ENCODE assay signal across 31 cellular contexts in the genomic region with DNA sequence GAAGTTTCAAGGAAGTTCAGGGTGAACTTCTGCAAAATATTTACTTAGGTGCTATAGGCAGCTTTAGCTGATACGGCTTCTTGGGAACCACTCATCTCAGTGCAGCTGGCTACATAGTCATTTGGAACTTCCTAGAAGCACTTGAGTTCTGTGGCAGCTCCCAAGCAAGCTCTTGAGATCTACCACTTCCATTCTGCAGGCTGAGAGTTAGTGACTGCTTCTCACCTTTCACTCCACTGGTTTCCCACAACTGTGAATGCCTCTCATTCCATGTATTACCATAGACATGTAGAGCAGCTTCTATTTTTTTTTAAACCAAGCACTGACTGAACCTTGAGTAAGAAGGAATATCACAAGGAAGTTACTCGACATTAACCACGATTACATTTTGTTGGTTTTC.
DNase-seq lines count a peak whose midpoint lies in the region; ATAC-seq and TF ChIP-seq lines count a peak whose summit lies in the region.
"Had no signal": no experiment of that assay in that cellular context is flagged by ENCODE, and none has a peak within 500 bp of the region (broad histone marks: within the 10 kb centered on the region; RNA-seq: fewer than 3 reads in every experiment).

No MANE protein-coding gene starts in this region.

- no peaks in the 10 kb centered on the region for H3K79me1 ChIP-seq in mesenchymal stem cell (replicated peaks; ENCODE audit: low read length, poor library complexity, severe bottlenecking)

- H3K9me2 ChIP-seq in GM23338 (ENCODE audit: insufficient read depth): 0 out of 2 replicates have a peak, but pooled peaks cover 4% of the 10 kb centered on the region

- H3F3A ChIP-seq in GM23338 (replicated peaks; ENCODE audit: low read depth): no peaks in the 10 kb centered on the region

- H3K27ac Mint-ChIP-seq in GM23338: no peak overlapping the region
- H3K27ac Mint-ChIP-seq: activated CD8-positive, alpha-beta memory T cell treated with anti-CD3 and anti-CD28 coated beads, Interleukin-2, amount 10 ng/mL, durations not matched to agents 7 days and 5 days; CD8-positive, alpha-beta T cell; nephron had no signal

- H2AFZ ChIP-seq in GM23338: no peak overlapping the region
- no peak overlapping the region for H2AFZ ChIP-seq in mesenchymal stem cell (ENCODE audit: low read depth, low read length)

- 81% methylated on average over 1 of the region's 3 CpGs for WGBS in mesenchymal stem cell

- no peak overlapping the region for H3K4me3 ChIP-seq in GM23338
- no peak overlapping the region for H3K4me3 ChIP-seq in choroid plexus epithelial cell (ENCODE audit: low read depth, low read length)
- H3K4me3 ChIP-seq in mesenchymal stem cell (ENCODE audit: insufficient read depth in 1 of 2, low read depth in 1 of 2, low read length in 2 of 2): no peak overlapping the region
- H3K4me3 ChIP-seq: A549, esophagus muscularis mucosa, Peyer's patch, transverse colon had no signal

- H2AK5ac ChIP-seq in mesenchymal stem cell (ENCODE audit: low read length, severe bottlenecking): no peak overlapping the region

- no peak overlapping the region for H4K91ac ChIP-seq in mesenchymal stem cell (ENCODE audit: low read length)

- TF ChIP-seq CTCF in GM23338 (conservative IDR thresholded peaks at IDR 0.05; ENCODE audit: low read depth in 2 of 2) (no peak), choroid plexus epithelial cell (conservative IDR thresholded peaks at IDR 0.05; ENCODE audit: low read depth, low read length) (no peak)

- no peaks in the 10 kb centered on the region for H4K20me1 ChIP-seq in GM23338 (replicated peaks; ENCODE audit: insufficient read depth)

- H3K9ac ChIP-seq in mesenchymal stem cell (ENCODE audit: low read length): no peak overlapping the region

- H3K36me3 Mint-ChIP-seq in GM23338 (ENCODE audit: low read depth): no peaks in the 10 kb centered on the region
- H3K36me3 Mint-ChIP-seq: activated CD8-positive, alpha-beta memory T cell treated with anti-CD3 and anti-CD28 coated beads, Interleukin-2, amount 10 ng/mL, durations not matched to agents 7 days and 5 days; CD8-positive, alpha-beta T cell had no signal

- no peaks in the 10 kb centered on the region for H3K9me3 Mint-ChIP-seq in GM23338
- H3K9me3 Mint-ChIP-seq: nephron had no signal

- no peak overlapping the region for H3K14ac ChIP-seq in mesenchymal stem cell (ENCODE audit: low read length in 2 of 2)

- H2BK5ac ChIP-seq in mesenchymal stem cell (ENCODE audit: low read depth, low read length, poor library complexity, severe bottlenecking): no peak overlapping the region

- no peak overlapping the region for H3K27ac ChIP-seq in GM23338 (ENCODE audit: low read depth)
- H3K27ac ChIP-seq in mesenchymal stem cell (ENCODE audit: low read length, poor library complexity, severe bottlenecking): no peak overlapping the region
- H3K27ac ChIP-seq: A549, esophagus muscularis mucosa, Peyer's patch, transverse colon had no signal

- H2BK120ac ChIP-seq in mesenchymal stem cell (ENCODE audit: low read depth, low read length): no peak overlapping the region

- no peak for DNase-seq in GM23338 (ENCODE audit: low spot score)
- peak; percentile 61 for DNase-seq in NCI-H226
- DNase-seq in choroid plexus epithelial cell (ENCODE audit: low read depth): peak; percentile 83
- peak; percentile 2 for DNase-seq in mesenchymal stem cell
- DNase-seq in NCI-H1105 treated with DMSO at 0.1 percent for 48 hours (lab: John Stamatoyannopoulos, UW): no peak
- DNase-seq in islet precursor cell: no peak
- DNase-seq: activated CD4-positive, alpha-beta T cell treated with anti-CD3 and anti-CD28 coated beads, Interleukin-2, amount 50 U/mL, for 1 hour; activated CD8-positive, alpha-beta memory T cell treated with anti-CD3 and anti-CD28 coated beads, Interleukin-2, amount 10 ng/mL, durations not matched to agents 7 days and 5 days; activated T-cell treated with anti-CD3 and anti-CD28 coated beads, Interleukin-2, amount 50 U/mL, for 48 hours; CD8-positive, alpha-beta T cell; foreskin melanocyte; GF-D8; KG1; left ventricle myocardium superior; MM.1S; NCI-H1436; NCI-H69; Peyer's patch; SIG-M5; small intestine; stimulated activated CD4-positive, alpha-beta T cell treated with anti-CD3 and anti-CD28 coated beads, Interleukin-1b, Interleukin-23, amount 100 ng/mL, for 48 hours; stimulated activated CD8-positive, alpha-beta memory T cell treated with anti-CD3 and anti-CD28 coated beads, Interleukin-4, amount 100 ng/mL, for 48 hours; SW 1271; T-helper 9 cell; transverse colon had no signal

- H3K18ac ChIP-seq in mesenchymal stem cell (ENCODE audit: low read depth in 1 of 2, low read length in 2 of 2): no peak overlapping the region

- H2BK12ac ChIP-seq in mesenchymal stem cell (ENCODE audit: low read length in 2 of 2): no peak overlapping the region

- H3K23ac ChIP-seq in mesenchymal stem cell (ENCODE audit: low read length in 2 of 2): no peak overlapping the region

- peaks cover 24% of the 10 kb centered on the region for H3K4me1 Mint-ChIP-seq in GM23338
- H3K4me1 Mint-ChIP-seq: activated CD8-positive, alpha-beta memory T cell treated with anti-CD3 and anti-CD28 coated beads, Interleukin-2, amount 10 ng/mL, durations not matched to agents 7 days and 5 days had no signal

- no peak overlapping the region for H4K8ac ChIP-seq in mesenchymal stem cell (ENCODE audit: low read length)

- H3K4me3 Mint-ChIP-seq in GM23338: no peak overlapping the region
- H3K4me3 Mint-ChIP-seq: activated CD8-positive, alpha-beta memory T cell treated with anti-CD3 and anti-CD28 coated beads, Interleukin-2, amount 10 ng/mL, durations not matched to agents 7 days and 5 days; CD8-positive, alpha-beta T cell; nephron had no signal

- H3K4me1 ChIP-seq in GM23338 (ENCODE audit: insufficient read depth) (peaks cover 14% of the 10 kb centered on the region), mesenchymal stem cell (ENCODE audit: control insufficient read depth, insufficient read depth, low read depth, low read length) (peaks cover 2% of the 10 kb centered on the region)
- H3K4me1 ChIP-seq: A549, esophagus muscularis mucosa, Peyer's patch, transverse colon had no signal

- no peaks in the 10 kb centered on the region for H3K36me3 ChIP-seq in GM23338 (ENCODE audit: insufficient read depth)
- H3K36me3 ChIP-seq in mesenchymal stem cell (ENCODE audit: control insufficient read depth in 1 of 2, insufficient read depth in 2 of 2, low read depth in 1 of 2, low read length in 2 of 2): no peaks in the 10 kb centered on the region
- H3K36me3 ChIP-seq: esophagus muscularis mucosa, Peyer's patch, transverse colon had no signal

- no peaks in the 10 kb centered on the region for H3K79me2 ChIP-seq in GM23338 (replicated peaks; ENCODE audit: insufficient read depth)

- no peak overlapping the region for H3K4ac ChIP-seq in mesenchymal stem cell (ENCODE audit: low read depth in 1 of 2, low read length in 2 of 2)

- H3K27me3 Mint-ChIP-seq in GM23338 (ENCODE audit: insufficient read depth, low read depth, poor library complexity): no peaks in the 10 kb centered on the region
- H3K27me3 Mint-ChIP-seq: activated CD8-positive, alpha-beta memory T cell treated with anti-CD3 and anti-CD28 coated beads, Interleukin-2, amount 10 ng/mL, durations not matched to agents 7 days and 5 days had no signal

- ATAC-seq in GM23338 (no peak), HG03025 (IDR thresholded peaks at IDR 0.05; ENCODE audit: low FRiP score, unreplicated experiment) (no peak), GM18873 (IDR thresholded peaks at IDR 0.05; ENCODE audit: low FRiP score, unreplicated experiment) (no peak)
- ATAC-seq: A549; activated CD8-positive, alpha-beta memory T cell treated with anti-CD3 and anti-CD28 coated beads, Interleukin-2, amount 10 ng/mL, durations not matched to agents 7 days and 5 days; CD8-positive, alpha-beta T cell; HCT116; left ventricle myocardium superior had no signal

- H3K4me2 ChIP-seq in GM23338 (no peak overlapping the region), mesenchymal stem cell (ENCODE audit: low read length, poor library complexity, severe bottlenecking) (no peak overlapping the region)
- H3K4me2 ChIP-seq: A549 had no signal

- no peak overlapping the region for H2BK15ac ChIP-seq in mesenchymal stem cell (ENCODE audit: low read depth, poor library complexity, severe bottlenecking)

- no peaks in the 10 kb centered on the region for H3K27me3 ChIP-seq in GM23338 (ENCODE audit: insufficient read depth)
- H3K27me3 ChIP-seq in mesenchymal stem cell (ENCODE audit: control insufficient read depth in 1 of 2, insufficient read depth in 1 of 2, low read length in 2 of 2): no peaks in the 10 kb centered on the region
- H3K27me3 ChIP-seq: esophagus muscularis mucosa, Peyer's patch, transverse colon had no signal

- H3K9me3 ChIP-seq in mesenchymal stem cell (ENCODE audit: control insufficient read depth, low read length): no peaks in the 10 kb centered on the region
- H3K9me3 ChIP-seq: A549, esophagus muscularis mucosa, Peyer's patch, transverse colon had no signal

Comparison
In these comparisons a context has a peak if more than half of its experiments do, and no peak if none do; other contexts are left out.
1. DNase-seq: peak in NCI-H226 (single experiment), choroid plexus epithelial cell (single experiment) and mesenchymal stem cell (single experiment); none in GM23338 (single experiment), NCI-H1105 treated with DMSO at 0.1 percent for 48 hours (single experiment) and islet precursor cell (single experiment).